16 cellular contexts compared by ENCODE assay signal in genomic region chr3:55615694-55616310, GRCh38.
DNase-seq lines count a peak whose midpoint lies in the region; ATAC-seq, FAIRE-seq and TF ChIP-seq lines count a peak whose summit lies in the region.
"Had no signal": no experiment of that assay in that cellular context is flagged by ENCODE, and none has a peak within 500 bp of the region (broad histone marks: within the 10 kb centered on the region; RNA-seq: fewer than 3 reads in every experiment).

No MANE protein-coding gene starts in this region.

- no peak overlapping the region for H3K14ac ChIP-seq in neuronal stem cell (ENCODE audit: low read length)

- H2AK5ac ChIP-seq in neuronal stem cell (ENCODE audit: low read depth, low read length) = no peak overlapping the region

- H2AFZ ChIP-seq in OCI-LY3 (ENCODE audit: low read depth, low read length) (peak overlapping the region; percentile 57), neuronal stem cell (ENCODE audit: low read length) (peak overlapping the region; percentile 67)

- H3K4me1 ChIP-seq in OCI-LY3 (ENCODE audit: low read length) = peaks cover 44% of the 10 kb centered on the region
- peaks cover 9 to 11% of the 10 kb centered on the region in 2 donors for H3K4me1 ChIP-seq in neuronal stem cell (ENCODE audit: control insufficient read depth in 2 of 2, insufficient read depth in 1 of 2, low read depth in 1 of 2, low read length in 2 of 2)
- H3K4me1 ChIP-seq: BLaER1, lower lobe of right lung, Peyer's patch had no signal

- no peaks in the 10 kb centered on the region for H3K9me3 ChIP-seq in OCI-LY3 (ENCODE audit: insufficient read depth, low read length)
- peaks cover 0 to 3% of the 10 kb centered on the region in 2 donors for H3K9me3 ChIP-seq in neuronal stem cell (replicated peaks in 1 of 2; ENCODE audit: control insufficient read depth in 2 of 2, insufficient read depth in 1 of 2, low read depth in 1 of 2, low read length in 2 of 2)
- H3K9me3 ChIP-seq: BLaER1, lower lobe of right lung, Peyer's patch had no signal

- no peak overlapping the region for H4K91ac ChIP-seq in neuronal stem cell (ENCODE audit: low read depth, low read length, poor library complexity)

- no peak overlapping the region for H3K4ac ChIP-seq in neuronal stem cell (ENCODE audit: low read length)

- WGBS in neuronal stem cell (ENCODE audit: extremely low coverage in 2 of 2, insufficient read length in 2 of 2, insufficient replicate concordance in 1 of 2), 2 donors = no CpG with 5 or more reads among the region's 8 CpGs

- H2BK15ac ChIP-seq in neuronal stem cell (ENCODE audit: low read length) = no peak overlapping the region

- no peak overlapping the region for H4K8ac ChIP-seq in neuronal stem cell (ENCODE audit: low read depth, low read length)

- H2BK120ac ChIP-seq in neuronal stem cell (ENCODE audit: low read depth, low read length) = no peak overlapping the region

- H3K9ac ChIP-seq in OCI-LY3 (ENCODE audit: low read length) (no peak overlapping the region), neuronal stem cell (ENCODE audit: low read depth, low read length, poor library complexity) (no peak overlapping the region)
- H3K9ac ChIP-seq: BLaER1 had no signal

- H2BK5ac ChIP-seq in neuronal stem cell (ENCODE audit: low read length) = no peak overlapping the region

- peak; percentile 97 for FAIRE-seq in G401.6 (lab: Jason Lieb, UNC)

- H3K79me2 ChIP-seq in OCI-LY3 (ENCODE audit: low read length) = no peaks in the 10 kb centered on the region

- H3K36me3 ChIP-seq in OCI-LY3 (replicated peaks; ENCODE audit: low read depth, low read length) = no peaks in the 10 kb centered on the region
- no peaks in the 10 kb centered on the region for H3K36me3 ChIP-seq in neuronal stem cell (replicated peaks in 1 of 2; ENCODE audit: control insufficient read depth in 2 of 2, insufficient read depth in 2 of 2, low read length in 2 of 2)
- H3K36me3 ChIP-seq: BLaER1, lower lobe of right lung, Peyer's patch had no signal

- no peak overlapping the region for H3K18ac ChIP-seq in neuronal stem cell (ENCODE audit: low read length)

- H3K79me1 ChIP-seq in neuronal stem cell (ENCODE audit: low read depth, low read length) = no peaks in the 10 kb centered on the region

- H3K23ac ChIP-seq in neuronal stem cell (ENCODE audit: low read depth, low read length, poor library complexity) = no peak overlapping the region

- H3K4me3 ChIP-seq in OCI-LY3 (ENCODE audit: low read length) (no peak overlapping the region), neuronal stem cell (ENCODE audit: low read length in 2 of 2) (no peak overlapping the region)
- H3K4me3 ChIP-seq: BLaER1, lower lobe of right lung, Peyer's patch had no signal

- no peak overlapping the region for H3K27ac ChIP-seq in OCI-LY3 (ENCODE audit: low read length)
- no peak overlapping the region for H3K27ac ChIP-seq in neuronal stem cell (replicated peaks; ENCODE audit: low read length)
- H3K27ac ChIP-seq: BLaER1, lower lobe of right lung, Peyer's patch had no signal

- H2BK12ac ChIP-seq in neuronal stem cell (ENCODE audit: low read length) = no peak overlapping the region

- ATAC-seq in GM21619 (IDR thresholded peaks at IDR 0.05; ENCODE audit: unreplicated experiment) (no peak), GM19395 (IDR thresholded peaks at IDR 0.05; ENCODE audit: unreplicated experiment) (no peak), GM21381 (IDR thresholded peaks at IDR 0.05; ENCODE audit: unreplicated experiment) (no peak)
- ATAC-seq: stimulated activated naive CD8-positive, alpha-beta T cell treated with anti-CD3 and anti-CD28 coated beads, Interleukin-15, amount 100 ng/mL, for 72 hours had no signal

- no peak for TF ChIP-seq CTCF in OCI-LY3 (IDR thresholded peaks at IDR 0.05; ENCODE audit: low read depth, low read length)

- DNase-seq in globus pallidus (ENCODE audit: low spot score) = peak; percentile 49
- DNase-seq in neuronal stem cell (ENCODE audit: low spot score) = no peak
- no peak for DNase-seq in activated T-cell treated with anti-CD3 and anti-CD28 coated beads for 4 hours
- DNase-seq: activated naive CD4-positive, alpha-beta T cell treated with anti-CD3 and anti-CD28 coated beads, Interleukin-2, amount 10 ng/mL, durations not matched to agents 7 days and 5 days; GDM1; lower lobe of right lung; NCI-H2171 treated with DMSO at 0.1 percent for 48 hours; Peyer's patch; stimulated activated CD4-positive, alpha-beta T cell treated with anti-CD3 and anti-CD28 coated beads, Interleukin-4, amount 100 ng/mL, for 24 hours; stimulated activated naive CD8-positive, alpha-beta T cell treated with anti-CD3 and anti-CD28 coated beads, Interleukin-15, amount 100 ng/mL, for 72 hours had no signal

- H4K20me1 ChIP-seq in OCI-LY3 (ENCODE audit: insufficient read depth, low read length) = no peaks in the 10 kb centered on the region
- H4K20me1 ChIP-seq: BLaER1 had no signal

- peak overlapping the region; percentile 25 for H3K4me2 ChIP-seq in OCI-LY3 (ENCODE audit: low read length)
- H3K4me2 ChIP-seq in neuronal stem cell (ENCODE audit: insufficient read depth, low read length, poor library complexity, severe bottlenecking) = no peak overlapping the region
- H3K4me2 ChIP-seq: BLaER1 had no signal

- no peaks in the 10 kb centered on the region for H3K27me3 ChIP-seq in OCI-LY3 (ENCODE audit: low read depth, low read length)
- no peaks in the 10 kb centered on the region for H3K27me3 ChIP-seq in neuronal stem cell (ENCODE audit: control insufficient read depth in 3 of 3, insufficient read depth in 3 of 3, low read depth in 1 of 3, low read length in 3 of 3)
- H3K27me3 ChIP-seq: BLaER1, Peyer's patch had no signal
